11 cellular contexts compared by ENCODE assay signal in the genomic region with DNA sequence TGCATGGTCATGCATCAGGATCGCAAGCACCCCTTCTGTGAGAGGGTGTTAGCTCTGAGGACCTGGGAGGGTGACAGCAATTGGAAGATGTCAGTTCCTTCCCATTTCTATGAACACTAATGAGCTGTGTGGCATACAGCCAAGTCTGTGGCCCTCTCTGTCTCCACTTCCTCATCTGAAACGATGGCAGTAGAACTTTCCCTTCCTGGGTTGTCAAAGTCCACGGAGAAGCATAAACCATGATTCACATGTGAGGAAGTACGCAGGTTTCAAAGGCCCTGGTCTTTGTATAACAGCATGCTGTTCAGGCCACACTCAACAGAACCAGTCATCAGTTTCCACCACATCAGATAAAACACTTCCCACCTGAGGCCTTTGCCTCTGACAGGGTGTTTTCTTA.
DNase-seq lines count a peak whose midpoint lies in the region; ATAC-seq, FAIRE-seq and TF ChIP-seq lines count a peak whose summit lies in the region.
"Had no signal": no experiment of that assay in that cellular context is flagged by ENCODE, and none has a peak within 500 bp of the region (broad histone marks: within the 10 kb centered on the region; RNA-seq: fewer than 3 reads in every experiment).

No MANE protein-coding gene starts in this region.

- no peak for TF ChIP-seq POLR2A in GM12891 (IDR thresholded peaks at IDR 0.05; ENCODE audit: low read depth, low read length)
- no peak for TF ChIP-seq POLR2A in esophagus squamous epithelium (IDR thresholded peaks at IDR 0.05)

- H3K27me3 ChIP-seq in SK-N-SH (ENCODE audit: insufficient read depth) (no peaks in the 10 kb centered on the region), esophagus squamous epithelium (peaks cover 0 to 4% (median 0%) of the 10 kb centered on the region in 4 donors)
- H3K27me3 ChIP-seq: tibial nerve had no signal

- H3K9me2 ChIP-seq in SK-N-SH: no peaks in the 10 kb centered on the region

- H3K4me1 Mint-ChIP-seq in activated T-helper 1 cell treated with anti-CD3 and anti-CD28 coated beads, Interleukin-12 subunit alpha, Interleukin-12 subunit beta, Interleukin-2, Interleukin-4 antibody, amounts not matched to agents 30 ng/mL and 10 ng/mL and 1 ng/mL, durations not matched to agents 14 hours and 24 hours and 36 hours (ENCODE audit: low read depth): no peaks in the 10 kb centered on the region

- H3K4me1 ChIP-seq in SK-N-SH (ENCODE audit: control insufficient read depth in 1 of 2, insufficient read depth in 2 of 2, low read depth in 1 of 2, low read length in 1 of 2): no peaks in the 10 kb centered on the region; a peak in 1 of 4 replicates
- H3K4me1 ChIP-seq in esophagus squamous epithelium: no peaks in the 10 kb centered on the region
- H3K4me1 ChIP-seq: SJCRH30, tibial nerve had no signal

- 50% methylated on average over 4 of the region's 4 CpGs for WGBS in SK-N-SH (ENCODE audit: low lambda C conversion rate)
- WGBS in esophagus squamous epithelium, 2 donors: 54 to 57% methylated on average over 3 to 4 of the region's 4 CpGs

- H3K27ac ChIP-seq in SK-N-SH (ENCODE audit: low read depth in 2 of 2, low read length in 1 of 2) (no peak overlapping the region), esophagus squamous epithelium (no peak overlapping the region)
- H3K27ac ChIP-seq: dorsolateral prefrontal cortex, SJCRH30, tibial nerve had no signal

- H3K4me3 Mint-ChIP-seq in activated T-helper 1 cell treated with anti-CD3 and anti-CD28 coated beads, Interleukin-12 subunit alpha, Interleukin-12 subunit beta, Interleukin-2, Interleukin-4 antibody, amounts not matched to agents 30 ng/mL and 10 ng/mL and 1 ng/mL, durations not matched to agents 14 hours and 24 hours and 36 hours: no peak overlapping the region

- H2AFZ ChIP-seq in SK-N-SH (ENCODE audit: low read depth): no peak overlapping the region

- no peaks in the 10 kb centered on the region for H3K79me2 ChIP-seq in SK-N-SH (ENCODE audit: insufficient read depth)

- CTCF ChIA-PET in SK-N-SH (lab: Yijun Ruan, JAX): no interaction called here

- FAIRE-seq in GM12891 (lab: Jason Lieb, UNC): peak; percentile 20

- no peaks in the 10 kb centered on the region for H4K20me1 ChIP-seq in SK-N-SH (ENCODE audit: insufficient read depth)

- TF ChIP-seq EP300 in SK-N-SH (IDR thresholded peaks at IDR 0.05; ENCODE audit: borderline replicate concordance in 1 of 2, low read depth in 1 of 2, low read length in 1 of 2): no peak

- POLR2A ChIA-PET in SK-N-SH (lab: Yijun Ruan, JAX): no interaction called here

- intact Hi-C loops in esophagus squamous epithelium (cut with DNase I): no loop called here
- intact Hi-C loops in activated T-helper 1 cell treated with anti-CD3 and anti-CD28 coated beads, Interleukin-12 subunit alpha, Interleukin-12 subunit beta, Interleukin-2, Interleukin-4 antibody, amounts not matched to agents 30 ng/mL and 10 ng/mL and 1 ng/mL, durations not matched to agents 14 hours and 24 hours and 36 hours (cut with micrococcal nuclease): no loop called here

- H3K9ac ChIP-seq in SK-N-SH: no peak overlapping the region

- no peak overlapping the region for H3K27ac Mint-ChIP-seq in activated T-helper 1 cell treated with anti-CD3 and anti-CD28 coated beads, Interleukin-12 subunit alpha, Interleukin-12 subunit beta, Interleukin-2, Interleukin-4 antibody, amounts not matched to agents 30 ng/mL and 10 ng/mL and 1 ng/mL, durations not matched to agents 14 hours and 24 hours and 36 hours

- H3K4me2 ChIP-seq in SK-N-SH: no peak overlapping the region

- ATAC-seq in HG02623 (IDR thresholded peaks at IDR 0.05; ENCODE audit: unreplicated experiment) (peak; percentile 74), HG03025 (IDR thresholded peaks at IDR 0.05; ENCODE audit: low FRiP score, unreplicated experiment) (no peak)

- H3K9me3 ChIP-seq in SK-N-SH: no peaks in the 10 kb centered on the region
- H3K9me3 ChIP-seq in esophagus squamous epithelium: peaks cover 0 to 14% (median 8%) of the 10 kb centered on the region in 3 donors
- H3K9me3 ChIP-seq: SJCRH30 had no signal

- no peaks in the 10 kb centered on the region for H3K36me3 Mint-ChIP-seq in activated T-helper 1 cell treated with anti-CD3 and anti-CD28 coated beads, Interleukin-12 subunit alpha, Interleukin-12 subunit beta, Interleukin-2, Interleukin-4 antibody, amounts not matched to agents 30 ng/mL and 10 ng/mL and 1 ng/mL, durations not matched to agents 14 hours and 24 hours and 36 hours (ENCODE audit: low read depth)

- no peaks in the 10 kb centered on the region for H3F3A ChIP-seq in SK-N-SH (replicated peaks; ENCODE audit: insufficient read depth)

- no peak for TF ChIP-seq RAD21 in SK-N-SH (IDR thresholded peaks at IDR 0.05; ENCODE audit: low read length)

- DNase-seq in GM12891 (ENCODE audit: insufficient read length, low spot score) (no peak), SIG-M5 (lab: John Stamatoyannopoulos, UW) (peak; percentile 76), medulla oblongata (ENCODE audit: extremely low spot score) (peak; percentile 91), SK-N-SH (no peak), esophagus squamous epithelium (lab: John Stamatoyannopoulos, UW) (no peak)
- no peak for DNase-seq in activated T-helper 1 cell treated with anti-CD3 and anti-CD28 coated beads, Interleukin-12 subunit alpha, Interleukin-12 subunit beta, Interleukin-2, Interleukin-4 antibody, amounts not matched to agents 30 ng/mL and 10 ng/mL and 1 ng/mL, durations not matched to agents 14 hours and 24 hours and 36 hours (ENCODE audit: low spot score)
- DNase-seq: SJCRH30 had no signal

- H3K36me3 ChIP-seq in SK-N-SH (replicated peaks in 1 of 2; ENCODE audit: control insufficient read depth in 1 of 2, insufficient read depth in 2 of 2, low read length in 1 of 2) (no peaks in the 10 kb centered on the region), esophagus squamous epithelium (no peaks in the 10 kb centered on the region)
- H3K36me3 ChIP-seq: SJCRH30 had no signal

- peaks cover 10% of the 10 kb centered on the region for H3K27me3 Mint-ChIP-seq in activated T-helper 1 cell treated with anti-CD3 and anti-CD28 coated beads, Interleukin-12 subunit alpha, Interleukin-12 subunit beta, Interleukin-2, Interleukin-4 antibody, amounts not matched to agents 30 ng/mL and 10 ng/mL and 1 ng/mL, durations not matched to agents 14 hours and 24 hours and 36 hours (ENCODE audit: insufficient read depth)

- no peak overlapping the region for H3K4me3 ChIP-seq in SK-N-SH (ENCODE audit: low read depth in 2 of 2, low read length in 1 of 2)
- no peak overlapping the region for H3K4me3 ChIP-seq in esophagus squamous epithelium
- H3K4me3 ChIP-seq: dorsolateral prefrontal cortex, SJCRH30, tibial nerve had no signal

- TF ChIP-seq CTCF in SK-N-SH (IDR thresholded peaks at IDR 0.05): no peak
- no peak for TF ChIP-seq CTCF in esophagus squamous epithelium (IDR thresholded peaks at IDR 0.05)

- H3K9me3 Mint-ChIP-seq in activated T-helper 1 cell treated with anti-CD3 and anti-CD28 coated beads, Interleukin-12 subunit alpha, Interleukin-12 subunit beta, Interleukin-2, Interleukin-4 antibody, amounts not matched to agents 30 ng/mL and 10 ng/mL and 1 ng/mL, durations not matched to agents 14 hours and 24 hours and 36 hours: peaks cover 7% of the 10 kb centered on the region

TF ChIP-seq in GM12891, 5 proteins besides CTCF, POLR2A, EP300 and RAD21:
- peak; percentile 67 for TF ChIP-seq SPI1 (IDR thresholded peaks at IDR 0.05; ENCODE audit: low read depth, low read length)
- no peak for TF ChIP-seq POLR2AphosphoS5 (IDR thresholded peaks at IDR 0.05; ENCODE audit: low read depth, low read length)

TF ChIP-seq in SK-N-SH, 30 proteins besides CTCF, POLR2A, EP300 and RAD21 (continues in another document):
- TF ChIP-seq SMC3 (IDR thresholded peaks at IDR 0.05; ENCODE audit: low read depth, low read length) (no peak), JUND (IDR thresholded peaks at IDR 0.05) (no peak), GABPA (IDR thresholded peaks at IDR 0.05; ENCODE audit: low read depth) (no peak), ELF1 (IDR thresholded peaks at IDR 0.05) (no peak), NFIC (IDR thresholded peaks at IDR 0.05; ENCODE audit: borderline replicate concordance) (no peak), EZH2phosphoT487 (IDR thresholded peaks at IDR 0.05; ENCODE audit: borderline replicate concordance, low read depth) (no peak), RCOR1 (IDR thresholded peaks at IDR 0.05; ENCODE audit: low read length) (no peak), NRF1 (IDR thresholded peaks at IDR 0.05; ENCODE audit: low read depth, low read length) (no peak), TCF12 (IDR thresholded peaks at IDR 0.05) (no peak), GATA2 (CRISPR knock-in tag; IDR thresholded peaks at IDR 0.05) (no peak), MEF2A (IDR thresholded peaks at IDR 0.05; ENCODE audit: borderline replicate concordance, low read depth) (no peak), POLR2AphosphoS5 (IDR thresholded peaks at IDR 0.05; ENCODE audit: low read depth, low read length) (no peak)
- TF ChIP-seq, protein P1, sequence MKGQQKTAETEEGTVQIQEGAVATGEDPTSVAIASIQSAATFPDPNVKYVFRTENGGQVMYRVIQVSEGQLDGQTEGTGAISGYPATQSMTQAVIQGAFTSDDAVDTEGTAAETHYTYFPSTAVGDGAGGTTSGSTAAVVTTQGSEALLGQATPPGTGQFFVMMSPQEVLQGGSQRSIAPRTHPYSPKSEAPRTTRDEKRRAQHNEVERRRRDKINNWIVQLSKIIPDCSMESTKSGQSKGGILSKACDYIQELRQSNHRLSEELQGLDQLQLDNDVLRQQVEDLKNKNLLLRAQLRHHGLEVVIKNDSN (IDR thresholded peaks at IDR 0.05; ENCODE audit: borderline replicate concordance, low read depth): no peak
- TF ChIP-seq, protein P2, sequence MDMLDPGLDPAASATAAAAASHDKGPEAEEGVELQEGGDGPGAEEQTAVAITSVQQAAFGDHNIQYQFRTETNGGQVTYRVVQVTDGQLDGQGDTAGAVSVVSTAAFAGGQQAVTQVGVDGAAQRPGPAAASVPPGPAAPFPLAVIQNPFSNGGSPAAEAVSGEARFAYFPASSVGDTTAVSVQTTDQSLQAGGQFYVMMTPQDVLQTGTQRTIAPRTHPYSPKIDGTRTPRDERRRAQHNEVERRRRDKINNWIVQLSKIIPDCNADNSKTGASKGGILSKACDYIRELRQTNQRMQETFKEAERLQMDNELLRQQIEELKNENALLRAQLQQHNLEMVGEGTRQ (IDR thresholded peaks at IDR 0.05; ENCODE audit: borderline replicate concordance, low read depth, low read length): no peak

Comparison
In these comparisons a context has a peak if more than half of its experiments do, and no peak if none do; other contexts are left out.
1. DNase-seq: peak in SIG-M5 (single experiment) and medulla oblongata (single experiment); none in GM12891 (single experiment), SK-N-SH (single experiment), esophagus squamous epithelium (single experiment) and activated T-helper 1 cell treated with anti-CD3 and anti-CD28 coated beads, Interleukin-12 subunit alpha, Interleukin-12 subunit beta, Interleukin-2, Interleukin-4 antibody, amounts not matched to agents 30 ng/mL and 10 ng/mL and 1 ng/mL, durations not matched to agents 14 hours and 24 hours and 36 hours (single experiment).